38 cellular contexts compared by ENCODE assay signal in genomic region chr20:56810141-56810540, GRCh38.
"Had no signal": no experiment of that assay in that cellular context is flagged by ENCODE, and none has a peak within 500 bp of the region (broad histone marks: within the 10 kb centered on the region; RNA-seq: fewer than 3 reads in every experiment).

No MANE protein-coding gene starts in this region.

- H3K4me1 Mint-ChIP-seq: activated CD4-positive, alpha-beta T cell treated with anti-CD3 and anti-CD28 coated beads, Interleukin-2, amount 10 ng/mL, durations not matched to agents 24 days and 14 days; activated naive CD4-positive, alpha-beta T cell treated with anti-CD3 and anti-CD28 coated beads, Interleukin-2, amount 50 U/mL, for 24 hours; activated naive CD8-positive, alpha-beta T cell treated with anti-CD3 and anti-CD28 coated beads, Interleukin-2, amount 50 U/mL, for 24 hours; central memory CD8-positive, alpha-beta T cell; stimulated activated memory B cell treated with anti-CD40 and anti-IgM and Interleukin-4, amounts not matched to agents 10 μg/mL and 1 μg/mL and 100 μg/mL, for 72 hours; stimulated activated naive CD8-positive, alpha-beta T cell treated with anti-CD3 and anti-CD28 coated beads, Interleukin-15, amount 100 ng/mL, for 72 hours had no signal

- H3K36me3 Mint-ChIP-seq: activated CD4-positive, alpha-beta memory T cell treated with anti-CD3 and anti-CD28 coated beads for 36 hours; activated naive CD4-positive, alpha-beta T cell treated with anti-CD3 and anti-CD28 coated beads, Interleukin-2, amount 50 U/mL, for 24 hours; stimulated activated memory B cell treated with anti-CD40 and anti-IgM and Interleukin-4, amounts not matched to agents 10 μg/mL and 1 μg/mL and 100 μg/mL, for 72 hours had no signal

- H3K9me3 ChIP-seq: lower lobe of right lung, mucosa of descending colon, pancreas, prostate gland, thyroid gland, uterus had no signal

- H3K36me3 ChIP-seq: lower lobe of right lung, pancreas, prostate gland, thyroid gland, uterus, WERI-Rb-1 had no signal

- H3K4me1 ChIP-seq: lower lobe of right lung, pancreas, prostate gland, thyroid gland, uterus had no signal

- H3K27me3 ChIP-seq: pancreas, thyroid gland, uterus had no signal

- DNase-seq: activated CD4-positive, alpha-beta memory T cell treated with anti-CD3 and anti-CD28 coated beads for 36 hours; activated CD4-positive, alpha-beta T cell treated with anti-CD3 and anti-CD28 coated beads, Interleukin-2, amount 10 ng/mL, durations not matched to agents 24 days and 14 days; activated CD4-positive, CD25-positive, alpha-beta regulatory T cell treated with anti-CD3 and anti-CD28 coated beads, Interleukin-2, amount 50 U/mL, for 72 hours; activated CD8-positive, alpha-beta memory T cell treated with anti-CD3 and anti-CD28 coated beads, Interleukin-2, amount 50 U/mL, for 48 hours; activated gamma-delta T cell treated with Interleukin-2 at 50 U/mL for 16 hours; activated naive CD8-positive, alpha-beta T cell treated with anti-CD3 and anti-CD28 coated beads, Interleukin-2, amount 50 U/mL, for 24 hours; activated T-cell treated with anti-CD3 and anti-CD28 coated beads, Interleukin-2, amount 50 U/mL, for 24 hours; amygdala; endodermal cell; foreskin fibroblast; head of caudate nucleus; hippocampal formation; kidney; lower lobe of right lung; mesendoderm; mucosa of descending colon; nucleus accumbens; pancreas; retina; small intestine; stimulated activated CD4-positive, alpha-beta T cell treated with anti-CD3 and anti-CD28 coated beads, Interleukin-4, amount 100 ng/mL, for 4 hours; stimulated activated CD8-positive, alpha-beta memory T cell treated with anti-CD3 and anti-CD28 coated beads, Interleukin-4, amount 100 ng/mL, for 48 hours; stimulated activated naive CD8-positive, alpha-beta T cell treated with anti-CD3 and anti-CD28 coated beads, Interleukin-15, amount 100 ng/mL, for 72 hours; SW 1271; T-helper 9 cell; thyroid gland; uterus; WERI-Rb-1 had no signal

- H3K9me3 Mint-ChIP-seq: activated CD4-positive, alpha-beta memory T cell treated with anti-CD3 and anti-CD28 coated beads for 36 hours; activated CD4-positive, alpha-beta T cell treated with anti-CD3 and anti-CD28 coated beads, Interleukin-2, amount 10 ng/mL, durations not matched to agents 24 days and 14 days; activated naive CD8-positive, alpha-beta T cell treated with anti-CD3 and anti-CD28 coated beads, Interleukin-2, amount 50 U/mL, for 24 hours; activated T-cell treated with anti-CD3 and anti-CD28 coated beads, Interleukin-2, amount 50 U/mL, for 24 hours; central memory CD8-positive, alpha-beta T cell; dendritic cell treated with granulocyte-macrophage colony-stimulating factor and Interleukin-4, amounts not matched to agents 40 ng/mL and 50 ng/mL, for 4 days; stimulated activated memory B cell treated with anti-CD40 and anti-IgM and Interleukin-4, amounts not matched to agents 10 μg/mL and 1 μg/mL and 100 μg/mL, for 72 hours; stimulated activated naive CD8-positive, alpha-beta T cell treated with anti-CD3 and anti-CD28 coated beads, Interleukin-15, amount 100 ng/mL, for 72 hours; T-helper 1 cell treated with Interleukin-12 subunit alpha and Interleukin-12 subunit beta and Interleukin-4 antibody, amounts not matched to agents 30 μg/mL and 1 μg/mL, for 36 hours had no signal

- H3K4me3 ChIP-seq: lower lobe of right lung, mucosa of descending colon, pancreas, prostate gland, thyroid gland, uterus had no signal

- FAIRE-seq: bronchial epithelial cell, kidney, pancreas, small intestine had no signal

- H3K4me3 Mint-ChIP-seq: activated CD4-positive, alpha-beta memory T cell treated with anti-CD3 and anti-CD28 coated beads for 36 hours; activated CD4-positive, alpha-beta T cell treated with anti-CD3 and anti-CD28 coated beads, Interleukin-2, amount 10 ng/mL, durations not matched to agents 24 days and 14 days; activated naive CD4-positive, alpha-beta T cell treated with anti-CD3 and anti-CD28 coated beads, Interleukin-2, amount 50 U/mL, for 24 hours; activated naive CD8-positive, alpha-beta T cell treated with anti-CD3 and anti-CD28 coated beads, Interleukin-2, amount 50 U/mL, for 24 hours; activated T-cell treated with anti-CD3 and anti-CD28 coated beads, Interleukin-2, amount 50 U/mL, for 24 hours; central memory CD8-positive, alpha-beta T cell; dendritic cell treated with granulocyte-macrophage colony-stimulating factor and Interleukin-4, amounts not matched to agents 40 ng/mL and 50 ng/mL, for 4 days; endodermal cell; nephron; stimulated activated memory B cell treated with anti-CD40 and anti-IgM and Interleukin-4, amounts not matched to agents 10 μg/mL and 1 μg/mL and 100 μg/mL, for 72 hours; stimulated activated naive CD8-positive, alpha-beta T cell treated with anti-CD3 and anti-CD28 coated beads, Interleukin-15, amount 100 ng/mL, for 72 hours; T-helper 1 cell treated with Interleukin-12 subunit alpha and Interleukin-12 subunit beta and Interleukin-4 antibody, amounts not matched to agents 30 μg/mL and 1 μg/mL, for 36 hours had no signal

- H3K27ac Mint-ChIP-seq: activated CD4-positive, alpha-beta memory T cell treated with anti-CD3 and anti-CD28 coated beads for 36 hours; activated CD4-positive, alpha-beta T cell treated with anti-CD3 and anti-CD28 coated beads, Interleukin-2, amount 10 ng/mL, durations not matched to agents 24 days and 14 days; activated naive CD4-positive, alpha-beta T cell treated with anti-CD3 and anti-CD28 coated beads, Interleukin-2, amount 50 U/mL, for 24 hours; activated naive CD8-positive, alpha-beta T cell treated with anti-CD3 and anti-CD28 coated beads, Interleukin-2, amount 50 U/mL, for 24 hours; activated T-cell treated with anti-CD3 and anti-CD28 coated beads, Interleukin-2, amount 50 U/mL, for 24 hours; dendritic cell treated with granulocyte-macrophage colony-stimulating factor and Interleukin-4, amounts not matched to agents 40 ng/mL and 50 ng/mL, for 4 days; endodermal cell; nephron; stimulated activated memory B cell treated with anti-CD40 and anti-IgM and Interleukin-4, amounts not matched to agents 10 μg/mL and 1 μg/mL and 100 μg/mL, for 72 hours; T-helper 1 cell treated with Interleukin-12 subunit alpha and Interleukin-12 subunit beta and Interleukin-4 antibody, amounts not matched to agents 30 μg/mL and 1 μg/mL, for 36 hours had no signal

- ATAC-seq: activated naive CD8-positive, alpha-beta T cell treated with anti-CD3 and anti-CD28 coated beads, Interleukin-2, amount 50 U/mL, for 24 hours; left colon; lower lobe of right lung; mucosa of descending colon; pancreas; sciatic nerve; stimulated activated memory B cell treated with anti-CD40 and anti-IgM and Interleukin-4, amounts not matched to agents 10 μg/mL and 1 μg/mL and 100 μg/mL, for 72 hours; stimulated activated naive CD8-positive, alpha-beta T cell treated with anti-CD3 and anti-CD28 coated beads, Interleukin-15, amount 100 ng/mL, for 72 hours had no signal

- H3K27ac ChIP-seq: lower lobe of right lung, pancreas, prostate gland, thyroid gland, uterus, WERI-Rb-1 had no signal
